33 cellular contexts compared by ENCODE assay signal in genomic region chr6:151097207-151097606, GRCh38.
"Had no signal": no experiment of that assay in that cellular context is flagged by ENCODE, and none has a peak within 500 bp of the region (broad histone marks: within the 10 kb centered on the region; RNA-seq: fewer than 3 reads in every experiment).

No MANE protein-coding gene starts in this region.

- FAIRE-seq: colon, K562 had no signal

- DNase-seq: activated B cell treated with CpG ODN at 0.5 μM for 24 hours; activated CD4-positive, alpha-beta T cell treated with anti-CD3 and anti-CD28 coated beads for 48 hours; activated CD4-positive, CD25-positive, alpha-beta regulatory T cell treated with anti-CD3 and anti-CD28 coated beads, Interleukin-2, amount 50 U/mL, for 72 hours; activated CD8-positive, alpha-beta memory T cell treated with anti-CD3 and anti-CD28 coated beads, Interleukin-2, amount 50 U/mL, for 4 hours; activated CD8-positive, alpha-beta T cell treated with anti-CD3 and anti-CD28 coated beads for 36 hours; activated effector memory CD4-positive, alpha-beta T cell treated with anti-CD3 and anti-CD28 coated beads, Interleukin-2, amount 50 U/mL, for 16 hours; activated naive CD4-positive, alpha-beta T cell; activated naive CD4-positive, alpha-beta T cell treated with anti-CD3 and anti-CD28 coated beads, Interleukin-2, amount 50 U/mL, for 16 hours; activated T-cell treated with anti-CD3 and anti-CD28 coated beads, Interleukin-2, amount 50 U/mL, for 48 hours; adrenal gland; central memory CD4-positive, alpha-beta T cell; Karpas-422; NCI-H1105; NCI-H1417 treated with DMSO at 0.1 percent for 48 hours; NCI-H187 treated with DMSO at 0.1 percent for 48 hours; NCI-H2081; NCI-H2171 treated with DMSO at 0.1 percent for 48 hours; NCI-H226; NCI-H446 treated with DMSO at 0.1 percent for 48 hours; NCI-H524; NCI-H69; NCI-H82; SHP77; SJCRH30; T-helper 1 cell; T-helper 9 cell had no signal

- ATAC-seq: activated CD8-positive, alpha-beta T cell treated with anti-CD3 and anti-CD28 coated beads for 36 hours; activated T-helper 17 cell treated with anti-CD3 and anti-CD28 coated beads, Interleukin-2, amount 50 U/mL, for 72 hours; K562; Panc1 had no signal

- H3K4me3 ChIP-seq: adrenal gland, K562, SJCRH30, SK-N-MC had no signal

- H3K27me3 Mint-ChIP-seq: activated B cell treated with CpG ODN at 0.5 μM for 24 hours; activated CD8-positive, alpha-beta T cell treated with anti-CD3 and anti-CD28 coated beads for 36 hours; activated T-helper 17 cell treated with anti-CD3 and anti-CD28 coated beads, Interleukin-2, amount 50 U/mL, for 72 hours; brain had no signal

- H3K4me1 ChIP-seq: adrenal gland had no signal

- H3K9me3 ChIP-seq: adrenal gland, SJCRH30 had no signal

- H3K27ac Mint-ChIP-seq: activated B cell treated with CpG ODN at 0.5 μM for 24 hours; activated CD8-positive, alpha-beta T cell treated with anti-CD3 and anti-CD28 coated beads for 36 hours; activated T-helper 17 cell treated with anti-CD3 and anti-CD28 coated beads, Interleukin-2, amount 50 U/mL, for 72 hours had no signal

- H3K27ac ChIP-seq: adrenal gland, SJCRH30, SK-N-MC, VCaP had no signal

- H3K36me3 ChIP-seq: adrenal gland had no signal

- H3K4me1 Mint-ChIP-seq: activated B cell treated with CpG ODN at 0.5 μM for 24 hours had no signal

- H3K4me3 Mint-ChIP-seq: activated B cell treated with CpG ODN at 0.5 μM for 24 hours; activated CD8-positive, alpha-beta T cell treated with anti-CD3 and anti-CD28 coated beads for 36 hours; activated T-helper 17 cell treated with anti-CD3 and anti-CD28 coated beads, Interleukin-2, amount 50 U/mL, for 72 hours; brain had no signal

- H3K27me3 ChIP-seq: adrenal gland, SJCRH30 had no signal

- H3K9me3 Mint-ChIP-seq: activated CD8-positive, alpha-beta T cell treated with anti-CD3 and anti-CD28 coated beads for 36 hours; activated T-helper 17 cell treated with anti-CD3 and anti-CD28 coated beads, Interleukin-2, amount 50 U/mL, for 72 hours had no signal
